In genomic region chr5:39148983-39149534, GRCh38 we compare ENCODE assay signal across 8 cellular contexts.
DNase-seq lines count a peak whose midpoint lies in the region; ATAC-seq lines count a peak whose summit lies in the region.

No MANE protein-coding gene starts in this region.

- H3K36me3 Mint-ChIP-seq in activated naive CD8-positive, alpha-beta T cell, result peaks cover 19% of the 10 kb centered on the region

- DNase-seq in CD1c-positive myeloid dendritic cell (ENCODE audit: extremely low spot score), result peak; percentile 42
- DNase-seq in HT-29 (ENCODE audit: low spot score), result peak; percentile 53
- DNase-seq in lung microvascular endothelial cell (ENCODE audit: low read depth in 2 of 2), result peak; percentile 40 to 45
- no peak for DNase-seq in activated effector memory CD4-positive, alpha-beta T cell treated with Interleukin-2 at 50 U/mL for 16 hours
- DNase-seq in activated CD4-positive, alpha-beta T cell treated with anti-CD3 and anti-CD28 coated beads, Interleukin-2, amount 50 U/mL, for 1 hour, result no peak
- no peak for DNase-seq in islet precursor cell

- peaks cover 77% of the 10 kb centered on the region for H3K4me1 Mint-ChIP-seq in activated naive CD8-positive, alpha-beta T cell (ENCODE audit: low read depth)

- H3K4me3 Mint-ChIP-seq in activated naive CD8-positive, alpha-beta T cell, result no peak overlapping the region

- ATAC-seq in GM21360 (IDR thresholded peaks at IDR 0.05; ENCODE audit: unreplicated experiment), result no peak

- peak overlapping the region; percentile 89 for H3K27ac Mint-ChIP-seq in activated naive CD8-positive, alpha-beta T cell

- no peaks in the 10 kb centered on the region for H3K9me3 Mint-ChIP-seq in activated naive CD8-positive, alpha-beta T cell (ENCODE audit: low read depth)

- no peaks in the 10 kb centered on the region for H3K27me3 Mint-ChIP-seq in activated naive CD8-positive, alpha-beta T cell

Comparison
In these comparisons a context has a peak if more than half of its experiments do, and no peak if none do; other contexts are left out.
1. DNase-seq: peak in CD1c-positive myeloid dendritic cell (single experiment), HT-29 (single experiment) and lung microvascular endothelial cell (2 of 2); none in activated effector memory CD4-positive, alpha-beta T cell treated with Interleukin-2 at 50 U/mL for 16 hours (single experiment), activated CD4-positive, alpha-beta T cell treated with anti-CD3 and anti-CD28 coated beads, Interleukin-2, amount 50 U/mL, for 1 hour (single experiment) and islet precursor cell (single experiment).